ENCODE assay signal across 8 cellular contexts in the genomic region with DNA sequence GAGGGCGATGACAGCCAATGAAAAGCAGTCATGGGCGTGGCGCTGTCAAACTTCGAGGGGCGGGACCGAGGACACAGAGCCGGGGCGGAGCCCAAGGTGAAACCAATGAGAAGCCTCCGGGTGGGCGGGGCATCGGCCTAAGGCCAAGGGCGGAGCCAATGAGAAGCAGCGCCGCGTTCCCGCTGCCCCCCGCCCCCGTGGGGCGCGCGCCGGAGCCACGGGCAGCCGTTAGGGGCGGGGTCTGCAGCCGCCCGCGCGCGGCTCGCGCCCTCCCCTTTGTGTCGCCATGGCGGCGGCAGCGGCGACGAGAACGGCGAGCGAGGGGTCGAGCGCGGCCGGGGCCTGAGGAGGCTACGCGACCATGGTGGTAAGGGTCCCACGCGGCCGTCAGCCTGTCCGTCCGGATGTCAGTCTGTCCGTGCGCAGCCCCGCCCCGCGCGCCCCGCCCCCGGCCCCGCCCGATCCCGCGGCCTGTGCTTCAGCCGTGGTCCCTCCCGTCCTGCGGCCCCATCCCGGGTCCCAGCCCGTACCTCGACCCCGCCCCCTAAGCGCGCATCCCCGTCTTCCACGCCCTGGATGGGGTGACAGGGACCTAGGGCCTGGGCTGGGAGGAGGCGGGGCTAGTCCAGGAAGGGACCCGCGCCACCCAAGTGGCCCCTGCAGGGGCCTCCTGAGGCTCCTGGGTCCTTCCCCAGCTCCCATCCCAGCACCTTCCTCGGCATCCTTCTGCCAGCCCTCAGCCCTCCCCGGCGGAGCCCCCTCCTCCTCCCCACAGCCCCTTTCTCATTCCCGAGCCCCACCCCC. TPM values are rescaled to one million over a fixed set of nuclear protein-coding genes. Genes with fewer than 3 reads are reported as not detected.
DNase-seq lines count a peak whose midpoint lies in the region; ATAC-seq, FAIRE-seq and TF ChIP-seq lines count a peak whose summit lies in the region.

A gene with protein sequence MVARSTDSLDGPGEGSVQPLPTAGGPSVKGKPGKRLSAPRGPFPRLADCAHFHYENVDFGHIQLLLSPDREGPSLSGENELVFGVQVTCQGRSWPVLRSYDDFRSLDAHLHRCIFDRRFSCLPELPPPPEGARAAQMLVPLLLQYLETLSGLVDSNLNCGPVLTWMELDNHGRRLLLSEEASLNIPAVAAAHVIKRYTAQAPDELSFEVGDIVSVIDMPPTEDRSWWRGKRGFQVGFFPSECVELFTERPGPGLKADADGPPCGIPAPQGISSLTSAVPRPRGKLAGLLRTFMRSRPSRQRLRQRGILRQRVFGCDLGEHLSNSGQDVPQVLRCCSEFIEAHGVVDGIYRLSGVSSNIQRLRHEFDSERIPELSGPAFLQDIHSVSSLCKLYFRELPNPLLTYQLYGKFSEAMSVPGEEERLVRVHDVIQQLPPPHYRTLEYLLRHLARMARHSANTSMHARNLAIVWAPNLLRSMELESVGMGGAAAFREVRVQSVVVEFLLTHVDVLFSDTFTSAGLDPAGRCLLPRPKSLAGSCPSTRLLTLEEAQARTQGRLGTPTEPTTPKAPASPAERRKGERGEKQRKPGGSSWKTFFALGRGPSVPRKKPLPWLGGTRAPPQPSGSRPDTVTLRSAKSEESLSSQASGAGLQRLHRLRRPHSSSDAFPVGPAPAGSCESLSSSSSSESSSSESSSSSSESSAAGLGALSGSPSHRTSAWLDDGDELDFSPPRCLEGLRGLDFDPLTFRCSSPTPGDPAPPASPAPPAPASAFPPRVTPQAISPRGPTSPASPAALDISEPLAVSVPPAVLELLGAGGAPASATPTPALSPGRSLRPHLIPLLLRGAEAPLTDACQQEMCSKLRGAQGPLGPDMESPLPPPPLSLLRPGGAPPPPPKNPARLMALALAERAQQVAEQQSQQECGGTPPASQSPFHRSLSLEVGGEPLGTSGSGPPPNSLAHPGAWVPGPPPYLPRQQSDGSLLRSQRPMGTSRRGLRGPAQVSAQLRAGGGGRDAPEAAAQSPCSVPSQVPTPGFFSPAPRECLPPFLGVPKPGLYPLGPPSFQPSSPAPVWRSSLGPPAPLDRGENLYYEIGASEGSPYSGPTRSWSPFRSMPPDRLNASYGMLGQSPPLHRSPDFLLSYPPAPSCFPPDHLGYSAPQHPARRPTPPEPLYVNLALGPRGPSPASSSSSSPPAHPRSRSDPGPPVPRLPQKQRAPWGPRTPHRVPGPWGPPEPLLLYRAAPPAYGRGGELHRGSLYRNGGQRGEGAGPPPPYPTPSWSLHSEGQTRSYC (plus strand): TSS at position 267 of the 804 bp plus-strand sequence. CDS start 95 bp downstream, at position 362.

- FAIRE-seq in astrocyte (lab: Jason Lieb, UNC), result no peak

- TF ChIP-seq CTCF in astrocyte (IDR thresholded peaks at IDR 0.05; ENCODE audit: insufficient read depth, low read depth, low read length), result no peak

- peaks cover 7% of the 10 kb centered on the region for H3K4me1 Mint-ChIP-seq in astrocyte (ENCODE audit: low read depth, unreplicated experiment)

- DNase-seq in NCI-H2029 treated with DMSO at 0.1 percent for 48 hours (lab: John Stamatoyannopoulos, UW) (peak; percentile 90), T-helper 22 cell (ENCODE audit: low read depth) (peak; percentile 96), astrocyte (ENCODE audit: low read depth) (peak; percentile 80), hepatic stellate cell (ENCODE audit: low spot score) (peak; percentile 98), aorta (peak; percentile 99 to 100)

- no peak within 1 kb of the TSS for H3K27ac ChIP-seq in astrocyte (ENCODE audit: low read depth, low read length)
- H3K27ac ChIP-seq in rectal smooth muscle tissue (ENCODE audit: low read depth, low read length), result no peak within 1 kb of the TSS
- no peak within 1 kb of the TSS for H3K27ac ChIP-seq in aorta (ENCODE audit: low read depth in 1 of 2, low read length in 2 of 2)

- H3K27me3 Mint-ChIP-seq in astrocyte (ENCODE audit: low read depth, unreplicated experiment), result peaks cover 20% of the 10 kb centered on the region

- H3K4me3 ChIP-seq in astrocyte (ENCODE audit: insufficient read depth, low read depth, low read length), result peak within 1 kb of the TSS; percentile 61
- peak within 1 kb of the TSS; percentile 70 for H3K4me3 ChIP-seq in rectal smooth muscle tissue (ENCODE audit: low read length)
- H3K4me3 ChIP-seq in aorta (ENCODE audit: low read length in 2 of 2), result peak within 1 kb of the TSS; percentile 73 to 91

- peaks cover 9% of the 10 kb centered on the region for H4K20me1 ChIP-seq in astrocyte (ENCODE audit: insufficient read depth, low read length)

- peak within 1 kb of the TSS; percentile 88 for H3K27ac Mint-ChIP-seq in astrocyte (ENCODE audit: unreplicated experiment)

- H3K79me2 ChIP-seq in astrocyte (ENCODE audit: insufficient read depth, low read length), result peaks cover 5% of the 10 kb centered on the region

- ATAC-seq in GM18511 (IDR thresholded peaks at IDR 0.05; ENCODE audit: unreplicated experiment) (peak; percentile 96), HG03025 (IDR thresholded peaks at IDR 0.05; ENCODE audit: low FRiP score, unreplicated experiment) (peak; percentile 85), aorta (ENCODE audit: low FRiP score) (peak; percentile 99)

- peak within 1 kb of the TSS; percentile 75 for H2AFZ ChIP-seq in astrocyte (ENCODE audit: low read depth, low read length)

- H3K4me1 ChIP-seq in astrocyte (ENCODE audit: insufficient read depth, low read length) (peaks cover 13% of the 10 kb centered on the region), rectal smooth muscle tissue (ENCODE audit: control insufficient read depth, insufficient read depth, low read length) (peaks cover 2% of the 10 kb centered on the region), aorta (ENCODE audit: control insufficient read depth in 1 of 2, insufficient read depth in 2 of 2, low read length in 2 of 2) (no peaks in the 10 kb centered on the region)

- no peaks in the 10 kb centered on the region for H3K36me3 ChIP-seq in astrocyte (ENCODE audit: insufficient read depth, low read length)
- H3K36me3 ChIP-seq in rectal smooth muscle tissue (ENCODE audit: control insufficient read depth, insufficient read depth, low read length), result peaks cover 3% of the 10 kb centered on the region
- no peaks in the 10 kb centered on the region for H3K36me3 ChIP-seq in aorta (ENCODE audit: control insufficient read depth in 1 of 2, insufficient read depth in 2 of 2, low read length in 1 of 2)

- peak within 1 kb of the TSS; percentile 76 for H3K9ac ChIP-seq in astrocyte (ENCODE audit: low read length)
- H3K9ac ChIP-seq in rectal smooth muscle tissue (ENCODE audit: low read length), result no peak within 1 kb of the TSS

- WGBS in aorta, 2 donors, result 0 to 1% methylated on average over 28 to 82 of the region's 82 CpGs

- H3K4me3 Mint-ChIP-seq in astrocyte (ENCODE audit: unreplicated experiment), result peak within 1 kb of the TSS; percentile 84

- H3K9me3 ChIP-seq in astrocyte (ENCODE audit: insufficient read depth, low read depth, low read length) (no peaks in the 10 kb centered on the region), aorta (ENCODE audit: control insufficient read depth, low read length) (no peaks in the 10 kb centered on the region)

- intact Hi-C loops in aorta (cut with DNase I), result loop anchor here in 1 of 2 donors (5.0 kb wide), 1 partner anchor 102 kb away; no protein-coding TSS in a partner anchor

- H3K9me3 Mint-ChIP-seq in astrocyte (ENCODE audit: unreplicated experiment), result peaks cover 4% of the 10 kb centered on the region

- H3K36me3 Mint-ChIP-seq in astrocyte (ENCODE audit: low read depth, unreplicated experiment), result no peaks in the 10 kb centered on the region

- H3K4me2 ChIP-seq in astrocyte (ENCODE audit: low read length), result peak within 1 kb of the TSS; percentile 93

- H3K27me3 ChIP-seq in astrocyte (ENCODE audit: insufficient read depth, low read length) (no peaks in the 10 kb centered on the region), rectal smooth muscle tissue (ENCODE audit: control insufficient read depth, insufficient read depth, low read length) (no peaks in the 10 kb centered on the region), aorta (ENCODE audit: control insufficient read depth in 1 of 2, insufficient read depth in 2 of 2, low read length in 1 of 2) (no peaks in the 10 kb centered on the region)

RNA-seq across cellular contexts. Expression of the gene that starts here (rescaled TPM):
- 5.5 and 6.8 TPM in 2 replicates for total RNA-seq in astrocyte
- total RNA-seq in aorta, result 10 to 100 TPM; 12.3 to 27.8 TPM
- polyA plus RNA-seq in aorta, result 10 to 100 TPM in 1 of 2 donors, 1 to 10 TPM in 1; 1.9 to 22.1 TPM
